26 cellular contexts compared by ENCODE assay signal in genomic region chr9:93364734-93365426, GRCh38.
DNase-seq lines count a peak whose midpoint lies in the region; ATAC-seq and TF ChIP-seq lines count a peak whose summit lies in the region.
"Had no signal": no experiment of that assay in that cellular context is flagged by ENCODE, and none has a peak within 500 bp of the region (broad histone marks: within the 10 kb centered on the region; RNA-seq: fewer than 3 reads in every experiment).

No MANE protein-coding gene starts in this region.

- H2AFZ ChIP-seq in GM23338 (no peak overlapping the region), PC-9 (no peak overlapping the region)

- DNase-seq in GM23338 (ENCODE audit: low spot score) (no peak), HT-29 (ENCODE audit: low spot score) (peak; percentile 16), endodermal cell (peak; percentile 50), left colon (no peak), PC-9 (no peak), right atrium auricular region (ENCODE audit: low spot score) (no peak), iPS-NIHi11 (ENCODE audit: low spot score) (no peak)
- DNase-seq: AML-193; CD4-positive, alpha-beta memory T cell; CD4-positive, CD25-positive, alpha-beta regulatory T cell; CD8-positive, alpha-beta memory T cell; COR-L47; DMS 273 treated with DMSO at 0.1 percent for 48 hours; DMS153; DMS53; DMS79; DND-41; EL; GDM1 had no signal

- H3K9me3 ChIP-seq in endodermal cell (ENCODE audit: control insufficient read depth, low read length) (peaks cover 42% of the 10 kb centered on the region), PC-9 (ENCODE audit: insufficient read depth, low read depth) (peaks cover 3% of the 10 kb centered on the region), right atrium auricular region (peaks cover 0 to 12% of the 10 kb centered on the region in 2 donors)
- H3K9me3 ChIP-seq: A549 had no signal

- no peak overlapping the region for H3K4me2 ChIP-seq in GM23338
- no peak overlapping the region for H3K4me2 ChIP-seq in PC-9
- H3K4me2 ChIP-seq: A549 had no signal

- H3K36me3 ChIP-seq in GM23338 (ENCODE audit: insufficient read depth), result peaks cover 35% of the 10 kb centered on the region
- no peaks in the 10 kb centered on the region for H3K36me3 ChIP-seq in endodermal cell (ENCODE audit: control insufficient read depth, insufficient read depth, low read length)
- H3K36me3 ChIP-seq in PC-9 (ENCODE audit: low read depth), result no peaks in the 10 kb centered on the region
- H3K36me3 ChIP-seq in right atrium auricular region, result no peaks in the 10 kb centered on the region

- intact Hi-C loops in left colon (cut with DNase I, micrococcal nuclease) (no loop called here), PC-9 (cut with micrococcal nuclease; ENCODE audit: unreplicated experiment) (no loop called here)

- H3K4me1 Mint-ChIP-seq in GM23338 (no peaks in the 10 kb centered on the region), endodermal cell (peaks cover 5% of the 10 kb centered on the region)
- H3K4me1 Mint-ChIP-seq: B cell; CD4-positive, alpha-beta memory T cell; CD4-positive, CD25-positive, alpha-beta regulatory T cell; CD8-positive, alpha-beta memory T cell had no signal

- H3K79me2 ChIP-seq in GM23338 (replicated peaks; ENCODE audit: insufficient read depth), result peaks cover 5% of the 10 kb centered on the region
- H3K79me2 ChIP-seq in PC-9 (ENCODE audit: low read depth), result no peaks in the 10 kb centered on the region

- H3K27me3 ChIP-seq in GM23338 (ENCODE audit: insufficient read depth), result peaks cover 9% of the 10 kb centered on the region
- H3K27me3 ChIP-seq in endodermal cell (ENCODE audit: control insufficient read depth, insufficient read depth, low read length, poor library complexity, severe bottlenecking), result no peaks in the 10 kb centered on the region
- no peaks in the 10 kb centered on the region for H3K27me3 ChIP-seq in PC-9 (ENCODE audit: insufficient read depth, low read depth)
- no peaks in the 10 kb centered on the region for H3K27me3 ChIP-seq in right atrium auricular region
- H3K27me3 ChIP-seq: BLaER1 treated with 17β-estradiol and CSF1 and Interleukin-3, amounts not matched to agents 10 nM and 100 nM had no signal

- no peak overlapping the region for H3K27ac Mint-ChIP-seq in GM23338
- H3K27ac Mint-ChIP-seq in endodermal cell, result peak overlapping the region; percentile 60
- H3K27ac Mint-ChIP-seq: B cell; CD4-positive, alpha-beta memory T cell; CD4-positive, CD25-positive, alpha-beta regulatory T cell; CD8-positive, alpha-beta memory T cell had no signal

- H3K4me3 Mint-ChIP-seq in GM23338 (no peak overlapping the region), endodermal cell (no peak overlapping the region)
- H3K4me3 Mint-ChIP-seq: B cell; CD4-positive, alpha-beta memory T cell; CD4-positive, CD25-positive, alpha-beta regulatory T cell; CD8-positive, alpha-beta memory T cell had no signal

- CTCF ChIA-PET in PC-9 (lab: Charles Lee), result no interaction called here

- POLR2A ChIA-PET in PC-9 (lab: Charles Lee; ENCODE audit: unreplicated experiment), result no interaction called here

- BruUV-seq in PC-9 (replicated peaks; lab: Mats Ljungman, UMichigan), result no TSS peak

- TF ChIP-seq CTCF in GM23338 (conservative IDR thresholded peaks at IDR 0.05; ENCODE audit: low read depth in 2 of 2) (no peak), endodermal cell (conservative IDR thresholded peaks at IDR 0.05) (no peak), PC-9 (conservative IDR thresholded peaks at IDR 0.05) (no peak), right atrium auricular region (IDR thresholded peaks at IDR 0.05) (no peak)

- peak overlapping the region; percentile 57 for H3K27ac ChIP-seq in GM23338 (ENCODE audit: low read depth)
- H3K27ac ChIP-seq in endodermal cell (ENCODE audit: low read depth, low read length), result no peak overlapping the region
- no peak overlapping the region for H3K27ac ChIP-seq in PC-9
- no peak overlapping the region for H3K27ac ChIP-seq in right atrium auricular region
- H3K27ac ChIP-seq: 22Rv1; A549; BLaER1 treated with 17β-estradiol and CSF1 and Interleukin-3, amounts not matched to agents 10 nM and 100 nM; C4-2B had no signal

- H3K4me1 ChIP-seq in GM23338 (ENCODE audit: insufficient read depth), result peaks cover 6% of the 10 kb centered on the region; the same call in 1 of the 2 replicates
- H3K4me1 ChIP-seq in endodermal cell (ENCODE audit: control insufficient read depth, insufficient read depth, low read length), result no peaks in the 10 kb centered on the region
- H3K4me1 ChIP-seq in PC-9 (replicated peaks; ENCODE audit: insufficient read depth), result no peaks in the 10 kb centered on the region
- no peaks in the 10 kb centered on the region for H3K4me1 ChIP-seq in right atrium auricular region
- H3K4me1 ChIP-seq: A549 had no signal

- peaks cover 57% of the 10 kb centered on the region for H3K9me3 Mint-ChIP-seq in GM23338
- H3K9me3 Mint-ChIP-seq in endodermal cell, result peaks cover 51% of the 10 kb centered on the region

- no peaks in the 10 kb centered on the region for H3K9me2 ChIP-seq in GM23338 (ENCODE audit: insufficient read depth)
- no peaks in the 10 kb centered on the region for H3K9me2 ChIP-seq in PC-9 (ENCODE audit: insufficient read depth)

- peaks cover 52% of the 10 kb centered on the region for H3K36me3 Mint-ChIP-seq in GM23338 (ENCODE audit: low read depth)
- peaks cover 30% of the 10 kb centered on the region for H3K36me3 Mint-ChIP-seq in endodermal cell (ENCODE audit: low read depth)
- H3K36me3 Mint-ChIP-seq: CD4-positive, alpha-beta memory T cell; CD4-positive, CD25-positive, alpha-beta regulatory T cell had no signal

- H3K4me3 ChIP-seq in GM23338, result no peak overlapping the region
- peak overlapping the region; percentile 22 for H3K4me3 ChIP-seq in endodermal cell (ENCODE audit: low read length)
- H3K4me3 ChIP-seq in PC-9, result no peak overlapping the region
- no peak overlapping the region for H3K4me3 ChIP-seq in right atrium auricular region
- H3K4me3 ChIP-seq: A549; BLaER1 treated with 17β-estradiol and CSF1 and Interleukin-3, amounts not matched to agents 10 nM and 100 nM; GM12878 had no signal

- H3K27me3 Mint-ChIP-seq in GM23338 (ENCODE audit: insufficient read depth, low read depth, poor library complexity), result peaks cover 7% of the 10 kb centered on the region
- peaks cover 6% of the 10 kb centered on the region for H3K27me3 Mint-ChIP-seq in endodermal cell (ENCODE audit: insufficient read depth)

- WGBS in endodermal cell (ENCODE audit: insufficient coverage in 1 of 2, insufficient read length in 1 of 2), 2 experiments, result 87 to 100% methylated on average over 1 to 2 of the region's 2 CpGs

- peaks cover 18% of the 10 kb centered on the region for H4K20me1 ChIP-seq in GM23338 (replicated peaks; ENCODE audit: insufficient read depth)
- no peaks in the 10 kb centered on the region for H4K20me1 ChIP-seq in PC-9 (ENCODE audit: insufficient read depth)
- H4K20me1 ChIP-seq: BLaER1 treated with 17β-estradiol and CSF1 and Interleukin-3, amounts not matched to agents 10 nM and 100 nM had no signal

- ATAC-seq in GM23338 (no peak), left colon (peak; percentile 50), GM19455 (IDR thresholded peaks at IDR 0.05; ENCODE audit: unreplicated experiment) (no peak)
- ATAC-seq: A549, GM12878 had no signal

- H3K9ac ChIP-seq in endodermal cell (ENCODE audit: extremely low read depth, low read length, poor library complexity, severe bottlenecking), result no peak overlapping the region
- H3K9ac ChIP-seq: BLaER1 treated with 17β-estradiol and CSF1 and Interleukin-3, amounts not matched to agents 10 nM and 100 nM had no signal

- H3F3A ChIP-seq in GM23338 (replicated peaks; ENCODE audit: low read depth) (peaks cover 32% of the 10 kb centered on the region), PC-9 (ENCODE audit: insufficient read depth, low read depth) (no peaks in the 10 kb centered on the region)

TF ChIP-seq in GM23338, 12 proteins besides CTCF, POLR2A, EP300 and RAD21:
- TF ChIP-seq NANOG (IDR thresholded peaks at IDR 0.05; ENCODE audit: borderline replicate concordance) (no peak), POLR2AphosphoS5 (IDR thresholded peaks at IDR 0.05; ENCODE audit: low read depth) (peak; percentile 13; the same call in 1 of the 2 replicates), ETS1 (IDR thresholded peaks at IDR 0.05) (no peak)
TF ChIP-seq in GM23338: peak in this region for 1.

Comparison
In these comparisons a context has a peak if more than half of its experiments do, and no peak if none do; other contexts are left out.
1. DNase-seq: peak in HT-29 (single experiment) and endodermal cell (single experiment); none in GM23338 (single experiment), left colon (0 of 2), PC-9 (0 of 2), right atrium auricular region (single experiment) and iPS-NIHi11 (single experiment).